26 cellular contexts compared by ENCODE assay signal in the genomic region with DNA sequence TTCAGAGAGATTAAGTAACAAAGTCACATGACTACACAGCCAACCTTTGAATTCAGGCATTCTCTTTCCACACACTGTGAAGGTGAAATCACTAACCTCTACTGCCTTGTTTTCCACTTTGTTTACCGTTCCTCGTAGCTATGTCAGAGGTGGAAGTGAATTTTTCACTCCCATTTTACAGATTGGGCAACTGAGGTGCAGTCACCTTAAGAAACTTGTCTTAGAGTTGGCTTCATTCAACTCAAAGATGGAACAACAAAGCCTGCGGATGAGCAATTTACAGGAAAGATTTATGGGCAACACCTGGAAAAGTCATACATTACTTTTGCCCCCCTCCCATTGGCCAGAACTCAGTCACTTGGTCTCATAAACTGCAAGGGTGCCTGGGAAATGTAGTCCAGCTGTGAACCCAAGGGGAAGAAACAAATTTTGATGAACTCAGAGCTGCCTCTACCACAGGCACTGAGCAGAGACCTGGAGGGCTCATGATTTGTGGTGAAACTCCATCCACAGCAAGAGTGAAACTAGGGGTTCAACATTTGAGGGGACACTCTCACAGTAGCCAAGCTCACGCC.
"Had no signal": no experiment of that assay in that cellular context is flagged by ENCODE, and none has a peak within 500 bp of the region (broad histone marks: within the 10 kb centered on the region; RNA-seq: fewer than 3 reads in every experiment).

No MANE protein-coding gene starts in this region.

- H3K27ac Mint-ChIP-seq: activated CD4-positive, alpha-beta memory T cell treated with anti-CD3 and anti-CD28 coated beads for 36 hours; activated CD4-positive, alpha-beta T cell treated with anti-CD3 and anti-CD28 coated beads, Interleukin-2, amount 10 ng/mL, durations not matched to agents 7 days and 5 days; activated naive CD4-positive, alpha-beta T cell treated with anti-CD3 and anti-CD28 coated beads, Interleukin-2, amount 50 U/mL, for 72 hours; activated naive CD8-positive, alpha-beta T cell treated with anti-CD3 and anti-CD28 coated beads, Interleukin-2, amount 50 U/mL, for 24 hours; T-helper 1 cell treated with Interleukin-12 subunit alpha and Interleukin-12 subunit beta and Interleukin-4 antibody, amounts not matched to agents 30 μg/mL and 1 μg/mL, for 36 hours had no signal

- H3K27ac ChIP-seq: ascending aorta, body of pancreas, SJSA1 had no signal

- H3K36me3 ChIP-seq: ascending aorta, SJSA1 had no signal

- H3K27me3 ChIP-seq: ascending aorta, body of pancreas, SJSA1 had no signal

- FAIRE-seq: RCC 7860 had no signal

- H3K36me3 Mint-ChIP-seq: activated CD4-positive, alpha-beta memory T cell treated with anti-CD3 and anti-CD28 coated beads for 36 hours; activated naive CD4-positive, alpha-beta T cell treated with anti-CD3 and anti-CD28 coated beads, Interleukin-2, amount 50 U/mL, for 72 hours had no signal

- ATAC-seq: activated naive CD4-positive, alpha-beta T cell treated with anti-CD3 and anti-CD28 coated beads, Interleukin-2, amount 50 U/mL, for 72 hours; activated naive CD8-positive, alpha-beta T cell treated with anti-CD3 and anti-CD28 coated beads, Interleukin-2, amount 50 U/mL, for 24 hours; activated T-cell treated with anti-CD3 and anti-CD28 coated beads, Interleukin-2, amount 50 U/mL, for 4 hours; body of pancreas; PC-3 had no signal

- H3K4me1 Mint-ChIP-seq: activated CD4-positive, alpha-beta T cell treated with anti-CD3 and anti-CD28 coated beads, Interleukin-2, amount 10 ng/mL, durations not matched to agents 7 days and 5 days; activated naive CD8-positive, alpha-beta T cell treated with anti-CD3 and anti-CD28 coated beads, Interleukin-2, amount 50 U/mL, for 24 hours; central memory CD8-positive, alpha-beta T cell had no signal

- H3K9me3 ChIP-seq: ascending aorta, body of pancreas, SJSA1 had no signal

- H3K4me3 Mint-ChIP-seq: activated CD4-positive, alpha-beta memory T cell treated with anti-CD3 and anti-CD28 coated beads for 36 hours; activated CD4-positive, alpha-beta T cell treated with anti-CD3 and anti-CD28 coated beads, Interleukin-2, amount 10 ng/mL, durations not matched to agents 7 days and 5 days; activated naive CD8-positive, alpha-beta T cell treated with anti-CD3 and anti-CD28 coated beads, Interleukin-2, amount 50 U/mL, for 24 hours; activated T-cell treated with anti-CD3 and anti-CD28 coated beads, Interleukin-2, amount 50 U/mL, for 4 hours; central memory CD8-positive, alpha-beta T cell; T-helper 1 cell treated with Interleukin-12 subunit alpha and Interleukin-12 subunit beta and Interleukin-4 antibody, amounts not matched to agents 30 μg/mL and 1 μg/mL, for 36 hours had no signal

- H3K9me3 Mint-ChIP-seq: activated naive CD8-positive, alpha-beta T cell treated with anti-CD3 and anti-CD28 coated beads, Interleukin-2, amount 50 U/mL, for 24 hours had no signal

- H3K4me1 ChIP-seq: ascending aorta, body of pancreas, SJSA1 had no signal

- DNase-seq: activated CD4-positive, alpha-beta memory T cell treated with anti-CD3 and anti-CD28 coated beads for 36 hours; activated CD4-positive, alpha-beta T cell treated with anti-CD3 and anti-CD28 coated beads, Interleukin-2, amount 10 ng/mL, durations not matched to agents 7 days and 5 days; activated CD4-positive, CD25-positive, alpha-beta regulatory T cell; activated CD8-positive, alpha-beta memory T cell treated with anti-CD3 and anti-CD28 coated beads for 24 hours; activated effector memory CD4-positive, alpha-beta T cell treated with anti-CD3 and anti-CD28 coated beads, Interleukin-2, amount 50 U/mL, for 16 hours; activated naive CD4-positive, alpha-beta T cell treated with Interleukin-2 at 50 U/mL for 16 hours; activated naive CD8-positive, alpha-beta T cell treated with anti-CD3 and anti-CD28 coated beads, Interleukin-2, amount 50 U/mL, for 24 hours; activated T-cell treated with anti-CD3 and anti-CD28 coated beads, Interleukin-2, amount 50 U/mL, for 4 hours; amniotic stem cell; body of pancreas; Kasumi-1; KBM-7; NCI-H1048; NCI-H146; NCI-H1930; NCI-H2171 treated with DMSO at 0.1 percent for 48 hours; NCI-H226; NCI-H526; PC-3; SHP77 had no signal

- H3K4me3 ChIP-seq: ascending aorta, body of pancreas, SJSA1 had no signal

- H3K27me3 Mint-ChIP-seq: activated CD4-positive, alpha-beta memory T cell treated with anti-CD3 and anti-CD28 coated beads for 36 hours; activated CD4-positive, alpha-beta T cell treated with anti-CD3 and anti-CD28 coated beads, Interleukin-2, amount 10 ng/mL, durations not matched to agents 7 days and 5 days; activated naive CD8-positive, alpha-beta T cell treated with anti-CD3 and anti-CD28 coated beads, Interleukin-2, amount 50 U/mL, for 24 hours; central memory CD8-positive, alpha-beta T cell had no signal
